Comparison of ENCODE assay signal across 11 cellular contexts in the genomic region with DNA sequence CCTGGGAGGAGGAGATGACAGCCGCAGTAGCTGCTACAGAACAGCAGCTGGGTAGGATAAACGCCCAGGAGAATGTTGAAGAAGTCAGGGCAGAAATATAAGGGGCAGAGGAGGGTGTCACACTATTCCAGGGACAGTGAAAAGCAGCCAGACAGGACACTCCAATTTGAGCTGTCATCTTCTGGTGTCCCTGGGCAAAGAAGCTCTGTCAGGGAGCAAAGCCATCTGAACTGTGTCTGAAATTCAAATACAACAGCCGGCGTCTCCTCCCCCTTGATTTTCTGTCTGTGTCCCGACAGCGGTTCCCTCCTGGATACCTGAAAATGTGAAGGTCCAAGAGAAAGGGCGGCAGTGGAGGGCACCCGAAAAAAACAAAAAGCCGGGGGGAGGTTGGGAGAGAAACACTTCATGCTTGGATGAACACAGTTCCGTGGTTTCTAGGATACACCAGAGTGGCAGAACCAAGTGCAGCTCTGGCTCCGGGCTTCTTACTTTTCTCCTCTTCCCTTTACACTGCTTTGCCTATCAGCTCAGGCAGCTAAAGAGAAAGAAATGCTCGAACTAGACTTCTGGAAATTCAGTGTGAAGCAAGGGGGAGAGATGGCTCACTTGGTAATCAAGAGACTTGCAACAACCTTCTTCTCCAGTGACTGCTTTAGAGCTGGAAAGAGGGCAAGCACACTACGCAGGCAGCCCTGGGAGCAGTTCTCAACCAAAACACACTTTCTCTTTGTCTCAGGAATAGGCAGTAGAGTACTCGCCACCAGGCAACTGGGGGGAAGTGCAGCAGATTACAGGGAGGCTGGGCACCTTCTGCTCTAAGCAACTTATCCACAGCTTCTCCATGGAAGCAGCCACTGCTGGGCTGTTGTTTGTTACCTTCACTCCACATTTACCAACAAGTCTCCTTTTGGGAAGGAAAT.
DNase-seq lines count a peak whose midpoint lies in the region; ATAC-seq, FAIRE-seq and TF ChIP-seq lines count a peak whose summit lies in the region.
"Had no signal": no experiment of that assay in that cellular context is flagged by ENCODE, and none has a peak within 500 bp of the region (broad histone marks: within the 10 kb centered on the region; RNA-seq: fewer than 3 reads in every experiment).

No MANE protein-coding gene starts in this region.

- H3K4me3 Mint-ChIP-seq in type B pancreatic cell = peak overlapping the region; percentile 61

- no peaks in the 10 kb centered on the region for H3K9me3 Mint-ChIP-seq in type B pancreatic cell

- H3K36me3 Mint-ChIP-seq in type B pancreatic cell = no peaks in the 10 kb centered on the region

- H3K27me3 Mint-ChIP-seq in type B pancreatic cell = peaks cover 83% of the 10 kb centered on the region

- peak overlapping the region; percentile 21 for H3K27ac Mint-ChIP-seq in type B pancreatic cell

- peaks cover 66% of the 10 kb centered on the region for H3K27me3 ChIP-seq in foreskin keratinocyte

- no peak for FAIRE-seq in D721Med (lab: Jason Lieb, UNC)

- no peak overlapping the region for H3K27ac ChIP-seq in foreskin keratinocyte
- H3K27ac ChIP-seq: GM23248, left lung, right atrium auricular region had no signal

- peaks cover 4% of the 10 kb centered on the region for H3K4me1 Mint-ChIP-seq in type B pancreatic cell (ENCODE audit: unreplicated experiment)

- DNase-seq in NCI-H2227 (lab: John Stamatoyannopoulos, UW; ENCODE audit: unreplicated experiment) (peak; percentile 24), NCI-H2227 treated with DMSO at 0.1 percent for 48 hours (lab: John Stamatoyannopoulos, UW) (no peak), NCI-H526 treated with DMSO at 0.1 percent for 48 hours (lab: John Stamatoyannopoulos, UW) (peak; percentile 16), foreskin keratinocyte (no peak), type B pancreatic cell (ENCODE audit: extremely low spot score, unreplicated experiment) (no peak), D721Med (ENCODE audit: insufficient read length, low spot score) (no peak), KG1 (lab: John Stamatoyannopoulos, UW) (no peak)
- no peak for DNase-seq in stimulated activated naive CD4-positive, alpha-beta T cell (lab: John Stamatoyannopoulos, UW)
- DNase-seq: GM23248 had no signal

- no peaks in the 10 kb centered on the region for H3K4me1 ChIP-seq in foreskin keratinocyte

- peak; percentile 13 for ATAC-seq in foreskin keratinocyte
- ATAC-seq: left lung had no signal

- TF ChIP-seq CTCF in foreskin keratinocyte (conservative IDR thresholded peaks at IDR 0.05) = no peak
- no peak for TF ChIP-seq CTCF in type B pancreatic cell (conservative IDR thresholded peaks at IDR 0.05)
- no peak for TF ChIP-seq CTCF in D721Med (IDR thresholded peaks at IDR 0.05; ENCODE audit: insufficient read depth, missing control alignments)

Comparison
In these comparisons a context has a peak if more than half of its experiments do, and no peak if none do; other contexts are left out.
1. DNase-seq: peak in NCI-H2227 (single experiment) and NCI-H526 treated with DMSO at 0.1 percent for 48 hours (single experiment); none in NCI-H2227 treated with DMSO at 0.1 percent for 48 hours (single experiment), foreskin keratinocyte (0 of 2), type B pancreatic cell (single experiment), stimulated activated naive CD4-positive, alpha-beta T cell (0 of 6), D721Med (single experiment) and KG1 (single experiment).